In the genomic region with DNA sequence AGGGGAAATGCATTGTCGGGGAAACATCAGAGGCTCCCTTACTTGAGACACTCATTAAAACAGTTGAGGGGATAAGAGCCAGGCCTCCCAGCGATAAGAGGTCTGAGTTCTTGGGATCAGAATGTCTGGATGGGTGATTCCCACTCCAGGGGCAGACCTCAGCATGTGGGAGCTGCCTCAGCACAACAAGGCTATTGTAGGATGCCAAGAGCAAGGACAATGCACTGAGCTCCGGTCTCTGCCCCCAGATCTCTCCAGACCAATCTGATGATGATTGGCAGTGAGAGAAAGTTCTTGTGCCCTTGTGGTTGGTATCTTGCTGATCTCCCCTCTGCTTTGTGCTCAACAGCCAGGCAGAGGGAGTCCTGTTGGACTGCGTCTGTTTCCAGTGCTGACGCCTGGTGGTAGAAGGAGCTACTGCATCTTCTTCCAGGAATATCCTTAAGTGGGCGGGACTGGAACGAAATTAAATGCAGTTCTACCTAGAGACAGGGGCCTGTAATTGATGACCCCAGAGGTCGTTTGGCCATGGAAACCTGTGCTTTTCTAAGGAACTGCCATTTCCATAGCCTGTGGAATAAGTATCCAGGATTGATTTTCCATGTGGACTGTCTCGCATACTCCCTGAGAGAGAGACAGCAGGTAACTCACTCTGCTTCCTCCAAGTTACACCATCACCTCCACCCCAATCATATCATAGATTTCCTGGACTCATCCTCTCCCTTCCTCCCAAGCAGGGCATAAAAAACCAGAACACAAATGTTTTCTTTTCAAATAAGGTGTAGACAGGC, we compare ENCODE assay signal across 9 cellular contexts. TPM values are rescaled to one million over a fixed set of nuclear protein-coding genes. Genes with fewer than 3 reads are reported as not detected.
A peak's percentile ranks its signal among the peaks of the same experiment; 100 is the strongest.
DNase-seq lines count a peak whose midpoint lies in the region; ATAC-seq and TF ChIP-seq lines count a peak whose summit lies in the region.
"Had no signal": no experiment of that assay in that cellular context is flagged by ENCODE, and none has a peak within 500 bp of the region (broad histone marks: within the 10 kb centered on the region; RNA-seq: fewer than 3 reads in every experiment).

No MANE protein-coding gene starts in this region.

- no peaks in the 10 kb centered on the region for H3K36me3 ChIP-seq in OCI-LY3 (replicated peaks; ENCODE audit: low read depth, low read length)

- no peak overlapping the region for H2AFZ ChIP-seq in OCI-LY3 (ENCODE audit: low read depth, low read length)

- peak; percentile 68 for ATAC-seq in GM21367 (IDR thresholded peaks at IDR 0.05; ENCODE audit: unreplicated experiment)

- H3K4me3 Mint-ChIP-seq in activated T-helper 2 cell treated with anti-CD3 and anti-CD28 coated beads, Interferon-gamma antibody, Interleukin-2, Interleukin-4, amounts not matched to agents 10 μg/mL and 5 μg/mL and 100 μg/mL, durations not matched to agents 14 hours and 24 hours and 36 hours (ENCODE audit: low read depth): no peak overlapping the region
- no peak overlapping the region for H3K4me3 Mint-ChIP-seq in progenitor cell of endocrine pancreas (ENCODE audit: low read depth)
- H3K4me3 Mint-ChIP-seq: activated naive CD8-positive, alpha-beta T cell had no signal

- no peak overlapping the region for H3K27ac Mint-ChIP-seq in activated T-helper 2 cell treated with anti-CD3 and anti-CD28 coated beads, Interferon-gamma antibody, Interleukin-2, Interleukin-4, amounts not matched to agents 10 μg/mL and 5 μg/mL and 100 μg/mL, durations not matched to agents 14 hours and 24 hours and 36 hours
- no peak overlapping the region for H3K27ac Mint-ChIP-seq in progenitor cell of endocrine pancreas
- H3K27ac Mint-ChIP-seq: activated naive CD8-positive, alpha-beta T cell had no signal

- H3K9me3 ChIP-seq in OCI-LY3 (ENCODE audit: insufficient read depth, low read length): no peaks in the 10 kb centered on the region

- DNase-seq in DMS53 treated with DMSO at 0.1 percent for 48 hours (lab: John Stamatoyannopoulos, UW; ENCODE audit: unreplicated experiment): peak; percentile 72
- peak; percentile 62 for DNase-seq in HPDE6-E6E7 (ENCODE audit: extremely low spot score)
- peak; percentile 28 for DNase-seq in activated T-helper 2 cell treated with anti-CD3 and anti-CD28 coated beads, Interferon-gamma antibody, Interleukin-2, Interleukin-4, amounts not matched to agents 10 μg/mL and 5 μg/mL and 100 μg/mL, durations not matched to agents 14 hours and 24 hours and 36 hours (ENCODE audit: low spot score)
- peak; percentile 71 for DNase-seq in glomerular visceral epithelial cell (ENCODE audit: extremely low spot score)
- peak; percentile 72 for DNase-seq in progenitor cell of endocrine pancreas (ENCODE audit: low spot score, unreplicated experiment)
- no peak for DNase-seq in OCI-M2 (lab: John Stamatoyannopoulos, UW; ENCODE audit: unreplicated experiment)

- H3K4me3 ChIP-seq in OCI-LY3 (ENCODE audit: low read length): no peak overlapping the region

- no peaks in the 10 kb centered on the region for H3K79me2 ChIP-seq in OCI-LY3 (ENCODE audit: low read length)

- H3K4me1 Mint-ChIP-seq in activated T-helper 2 cell treated with anti-CD3 and anti-CD28 coated beads, Interferon-gamma antibody, Interleukin-2, Interleukin-4, amounts not matched to agents 10 μg/mL and 5 μg/mL and 100 μg/mL, durations not matched to agents 14 hours and 24 hours and 36 hours (ENCODE audit: low read depth): no peaks in the 10 kb centered on the region
- peaks cover 8% of the 10 kb centered on the region for H3K4me1 Mint-ChIP-seq in progenitor cell of endocrine pancreas (ENCODE audit: low read depth)

- no peaks in the 10 kb centered on the region for H4K20me1 ChIP-seq in OCI-LY3 (ENCODE audit: insufficient read depth, low read length)

- H3K4me1 ChIP-seq in OCI-LY3 (ENCODE audit: low read length): 0 out of 2 replicates have a peak, but pooled peaks cover 3% of the 10 kb centered on the region

- no peak overlapping the region for H3K9ac ChIP-seq in OCI-LY3 (ENCODE audit: low read length)

- no peak overlapping the region for H3K27ac ChIP-seq in OCI-LY3 (ENCODE audit: low read length)

- no peaks in the 10 kb centered on the region for H3K9me3 Mint-ChIP-seq in activated T-helper 2 cell treated with anti-CD3 and anti-CD28 coated beads, Interferon-gamma antibody, Interleukin-2, Interleukin-4, amounts not matched to agents 10 μg/mL and 5 μg/mL and 100 μg/mL, durations not matched to agents 14 hours and 24 hours and 36 hours
- H3K9me3 Mint-ChIP-seq in progenitor cell of endocrine pancreas (ENCODE audit: low read depth): no peaks in the 10 kb centered on the region

- no peaks in the 10 kb centered on the region for H3K36me3 Mint-ChIP-seq in activated T-helper 2 cell treated with anti-CD3 and anti-CD28 coated beads, Interferon-gamma antibody, Interleukin-2, Interleukin-4, amounts not matched to agents 10 μg/mL and 5 μg/mL and 100 μg/mL, durations not matched to agents 14 hours and 24 hours and 36 hours (ENCODE audit: low read depth)
- no peaks in the 10 kb centered on the region for H3K36me3 Mint-ChIP-seq in progenitor cell of endocrine pancreas (ENCODE audit: insufficient read depth)
- H3K36me3 Mint-ChIP-seq: activated naive CD8-positive, alpha-beta T cell had no signal

- TF ChIP-seq CTCF in OCI-LY3 (IDR thresholded peaks at IDR 0.05; ENCODE audit: low read depth, low read length) (peak; percentile 92), progenitor cell of endocrine pancreas (IDR thresholded peaks at IDR 0.05; ENCODE audit: unreplicated experiment) (peak; percentile 87)

- peaks cover 11% of the 10 kb centered on the region for H3K27me3 ChIP-seq in OCI-LY3 (ENCODE audit: low read depth, low read length)

- intact Hi-C loops in activated T-helper 2 cell treated with anti-CD3 and anti-CD28 coated beads, Interferon-gamma antibody, Interleukin-2, Interleukin-4, amounts not matched to agents 10 μg/mL and 5 μg/mL and 100 μg/mL, durations not matched to agents 14 hours and 24 hours and 36 hours (cut with micrococcal nuclease): loop anchor here (5.0 kb wide), 1 partner anchor 36 kb away; no protein-coding TSS in a partner anchor

- H3K27me3 Mint-ChIP-seq in activated T-helper 2 cell treated with anti-CD3 and anti-CD28 coated beads, Interferon-gamma antibody, Interleukin-2, Interleukin-4, amounts not matched to agents 10 μg/mL and 5 μg/mL and 100 μg/mL, durations not matched to agents 14 hours and 24 hours and 36 hours (ENCODE audit: low read depth): peaks cover 23% of the 10 kb centered on the region
- no peaks in the 10 kb centered on the region for H3K27me3 Mint-ChIP-seq in progenitor cell of endocrine pancreas

- H3K4me2 ChIP-seq in OCI-LY3 (ENCODE audit: low read length): no peak overlapping the region

RNA-seq across cellular contexts. Expression of a gene that starts 6.7 kb away (rescaled TPM):
- not detected in 2 replicates for total RNA-seq in activated T-helper 2 cell treated with anti-CD3 and anti-CD28 coated beads, Interferon-gamma antibody, Interleukin-2, Interleukin-4, amounts not matched to agents 10 μg/mL and 5 μg/mL and 100 μg/mL, durations not matched to agents 14 hours and 24 hours and 36 hours
- total RNA-seq in progenitor cell of endocrine pancreas: 0.57 and 0.67 TPM in 2 replicates

RNA-seq across cellular contexts. Expression of a gene that starts 26.5 kb away (rescaled TPM):
- total RNA-seq in activated T-helper 2 cell treated with anti-CD3 and anti-CD28 coated beads, Interferon-gamma antibody, Interleukin-2, Interleukin-4, amounts not matched to agents 10 μg/mL and 5 μg/mL and 100 μg/mL, durations not matched to agents 14 hours and 24 hours and 36 hours: not detected in 2 replicates
- 7.1 and 8.9 TPM in 2 replicates for total RNA-seq in progenitor cell of endocrine pancreas
